In the genomic region with DNA sequence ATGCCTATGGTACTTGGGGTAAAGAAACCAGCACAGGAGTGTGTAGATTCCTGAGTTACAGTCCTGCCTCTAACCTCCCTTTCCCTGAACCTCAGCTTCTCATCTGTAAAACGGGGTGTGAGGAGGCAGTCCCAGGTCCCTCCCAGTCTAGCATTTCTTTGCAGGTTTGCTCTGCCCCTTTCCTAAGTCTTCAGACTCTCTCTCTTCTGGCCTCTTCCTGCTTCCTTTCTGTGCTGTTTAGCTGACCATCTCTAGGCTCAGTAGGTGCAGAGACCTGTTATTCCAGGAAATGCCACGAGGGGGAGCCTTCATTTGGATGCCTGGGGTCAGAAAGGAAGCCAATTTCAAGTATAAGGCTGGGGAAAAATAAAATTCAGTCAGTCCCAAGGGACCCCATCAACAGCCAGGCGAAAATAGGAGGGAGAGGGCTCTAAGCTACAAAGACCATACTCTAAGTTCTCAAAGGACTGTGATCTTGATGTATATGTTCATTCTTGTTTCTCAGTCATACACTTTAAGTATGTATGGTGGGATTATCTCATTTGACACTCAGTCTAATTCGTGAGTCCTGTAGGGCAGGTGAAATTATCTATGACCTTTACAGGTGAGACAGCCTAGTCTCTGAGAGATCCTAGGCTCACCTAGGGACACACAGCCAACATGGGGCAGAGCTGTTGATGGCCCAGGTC, we compare ENCODE assay signal across 8 cellular contexts.
DNase-seq lines count a peak whose midpoint lies in the region; ATAC-seq, FAIRE-seq and TF ChIP-seq lines count a peak whose summit lies in the region.

No MANE protein-coding gene starts in this region.

- in situ Hi-C loops in HepG2 (cut with HindIII; ENCODE audit: extremely low pct_ligation_motif_present, low pct_unique_long_range_greater_than_20kb) = loop anchor here (5.0 kb wide), 2 partner anchors 123 to 168 kb away; a partner anchor contains a TSS

- H4K20me1 ChIP-seq in HepG2 (ENCODE audit: insufficient read depth, low read length) = no peaks in the 10 kb centered on the region

- peaks cover under 1% of the 10 kb centered on the region for H3K9me3 ChIP-seq in HepG2 (ENCODE audit: low read length)

- no peak overlapping the region for H2AFZ ChIP-seq in HepG2 (ENCODE audit: low read length)

- H3K36me3 Mint-ChIP-seq in chondrocyte (ENCODE audit: low read depth) = no peaks in the 10 kb centered on the region

- WGBS in HepG2 (ENCODE audit: low lambda C conversion rate) = 8% methylated on average over 4 of the region's 4 CpGs

- H3K4me3 ChIP-seq in H7 (ENCODE audit: insufficient read depth, low read depth, low read length) (no peak overlapping the region), HepG2 (replicated peaks in 1 of 3; ENCODE audit: insufficient read depth in 1 of 3, low read depth in 2 of 3, low read length in 3 of 3) (no peak overlapping the region)

- TF ChIP-seq CTCF in C4-2B (conservative IDR thresholded peaks at IDR 0.05) (peak; percentile 91), chondrocyte (IDR thresholded peaks at IDR 0.05) (peak; percentile 90), HepG2 (CRISPR knock-in tag; IDR thresholded peaks at IDR 0.05) (peak; percentile 92)

- DNase-seq in H7 (peak; percentile 85), NCI-H460 (ENCODE audit: extremely low read depth, low read depth) (peak; percentile 62), chondrocyte (ENCODE audit: low spot score) (no peak), HepG2 (ENCODE audit: low spot score) (peak; percentile 70)
- DNase-seq in activated CD4-positive, alpha-beta T cell treated with anti-CD3 and anti-CD28 coated beads for 24 hours (ENCODE audit: low read depth in 2 of 2) = peak; percentile 77 to 79
- DNase-seq in stimulated activated CD4-positive, alpha-beta T cell treated with anti-CD3 and anti-CD28 coated beads, TNF-alpha, amount 100 ng/mL, for 1 hour (ENCODE audit: low read depth in 3 of 3, low spot score in 1 of 3) = peak; percentile 53 to 78 (median 65)

- intact Hi-C loops in HepG2 (cut with micrococcal nuclease; ENCODE audit: unreplicated experiment) = loop anchor here (1.0 kb wide), 4 partner anchors 55 to 258 kb away; no protein-coding TSS in a partner anchor

- no peak overlapping the region for H3K9ac ChIP-seq in HepG2 (ENCODE audit: insufficient read depth, low read depth, low read length)

- H3K27me3 Mint-ChIP-seq in chondrocyte (ENCODE audit: low read depth) = peaks cover 12% of the 10 kb centered on the region

- H3K27ac Mint-ChIP-seq in chondrocyte (ENCODE audit: unreplicated experiment) = no peak overlapping the region

- TF ChIP-seq RAD21 in HepG2 (CRISPR knock-in tag; IDR thresholded peaks at IDR 0.05) = peak; percentile 42; the same call in 1 of the 2 replicates

- peak; percentile 57 for ATAC-seq in HepG2
- no peak for ATAC-seq in HG03097 (IDR thresholded peaks at IDR 0.05; ENCODE audit: low FRiP score, unreplicated experiment)

- H3K4me2 ChIP-seq in HepG2 (ENCODE audit: low read depth, low read length) = no peak overlapping the region

- POLR2A ChIA-PET in HepG2 (lab: Yijun Ruan, JAX) = interaction anchor here (0.6 kb wide), 1 partner anchor 29 kb away, joined by 3 read pairs; no protein-coding TSS in a partner anchor

- peaks cover under 1% of the 10 kb centered on the region for H3K9me3 Mint-ChIP-seq in chondrocyte (ENCODE audit: low read depth)

- peaks cover 10% of the 10 kb centered on the region for H3K4me1 Mint-ChIP-seq in chondrocyte (ENCODE audit: low read depth)

- peaks cover 40% of the 10 kb centered on the region for H3K4me1 ChIP-seq in HepG2 (ENCODE audit: insufficient read depth, low read length)

- peaks cover 68% of the 10 kb centered on the region for H3K27me3 ChIP-seq in H7 (ENCODE audit: control insufficient read depth, insufficient read depth, low read length)
- H3K27me3 ChIP-seq in HepG2 (ENCODE audit: control insufficient read depth in 1 of 2, insufficient read depth in 2 of 2, low read length in 2 of 2) = peaks cover 3 to 53% of the 10 kb centered on the region in 2 experiments; a peak in 4 of 5 replicates

- CTCF ChIA-PET in HepG2 (lab: Yijun Ruan, JAX; ENCODE audit: low intra/inter-chr PET ratio, low total read pairs) = interaction anchor here (1.0 to 4.1 kb wide), 11 partner anchors 18 to 259 kb away, joined by 3 to 63 read pairs (median 6); no protein-coding TSS in a partner anchor

- TF ChIP-seq EP300 in HepG2 (IDR thresholded peaks at IDR 0.05; ENCODE audit: low read depth in 2 of 2, low read length in 2 of 2) (no peak), HepG2 (CRISPR knock-in tag; IDR thresholded peaks at IDR 0.05; ENCODE audit: borderline replicate concordance) (no peak)

- H3K36me3 ChIP-seq in H7 (replicated peaks; ENCODE audit: control insufficient read depth, insufficient read depth, low read length) (no peaks in the 10 kb centered on the region), HepG2 (replicated peaks in 1 of 2; ENCODE audit: control insufficient read depth in 1 of 2, insufficient read depth in 2 of 2, low read length in 2 of 2) (no peaks in the 10 kb centered on the region)

- TF ChIP-seq POLR2A in HepG2 (IDR thresholded peaks at IDR 0.05; ENCODE audit: insufficient read depth in 1 of 2, low read depth in 2 of 2, low read length in 2 of 2) = no peak

- H3K27ac ChIP-seq in C4-2B (no peak overlapping the region), HepG2 (ENCODE audit: extremely low read length, insufficient read depth, low read length) (no peak overlapping the region)

- BruUV-seq in HepG2 (replicated peaks; lab: Mats Ljungman, UMichigan) = no TSS peak

- FAIRE-seq in HepG2 (lab: Jason Lieb, UNC) = peak; percentile 81

- no peaks in the 10 kb centered on the region for H3K79me2 ChIP-seq in HepG2 (ENCODE audit: insufficient read depth, low read length)

- H3K4me3 Mint-ChIP-seq in chondrocyte (ENCODE audit: unreplicated experiment) = no peak overlapping the region

TF ChIP-seq in HepG2, 621 proteins besides CTCF, POLR2A, EP300 and RAD21 (continues in another document):
- TF ChIP-seq, protein P1, sequence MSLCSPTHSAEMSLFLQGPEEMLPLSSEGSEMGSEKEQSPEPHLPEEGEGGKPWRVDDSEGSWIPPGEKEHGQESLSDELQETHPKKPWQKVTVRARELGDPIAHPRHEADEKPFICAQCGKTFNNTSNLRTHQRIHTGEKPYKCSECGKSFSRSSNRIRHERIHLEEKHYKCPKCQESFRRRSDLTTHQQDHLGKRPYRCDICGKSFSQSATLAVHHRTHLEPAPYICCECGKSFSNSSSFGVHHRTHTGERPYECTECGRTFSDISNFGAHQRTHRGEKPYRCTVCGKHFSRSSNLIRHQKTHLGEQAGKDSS (CRISPR knock-in tag; IDR thresholded peaks at IDR 0.05; ENCODE audit: borderline replicate concordance, low read depth) = 0 out of 2 replicates have a peak, but pooled peaks have one; percentile 59
- TF ChIP-seq ZNF747 (CRISPR knock-in tag; IDR thresholded peaks at IDR 0.05; ENCODE audit: borderline replicate concordance) (peak; percentile 58; the same call in 1 of the 2 replicates), SMC3 (IDR thresholded peaks at IDR 0.05; ENCODE audit: low read length) (peak; percentile 96), ZNF678 (CRISPR knock-in tag; IDR thresholded peaks at IDR 0.05) (no peak), ZNF225 (CRISPR knock-in tag; IDR thresholded peaks at IDR 0.05) (no peak), RARA (CRISPR knock-in tag; IDR thresholded peaks at IDR 0.05) (0 out of 2 replicates have a peak, but pooled peaks have one; percentile 17), MAZ (IDR thresholded peaks at IDR 0.05; ENCODE audit: borderline replicate concordance, low read depth, low read length) (no peak), MAZ (CRISPR knock-in tag; IDR thresholded peaks at IDR 0.05; ENCODE audit: low read depth) (peak; percentile 29; the same call in 1 of the 2 replicates), DMAP1 (CRISPR knock-in tag; IDR thresholded peaks at IDR 0.05) (no peak), GLI4 (CRISPR knock-in tag; IDR thresholded peaks at IDR 0.05; ENCODE audit: borderline replicate concordance) (no peak), NCOA1 (CRISPR knock-in tag; IDR thresholded peaks at IDR 0.05) (peak; percentile 57; the same call in 1 of the 2 replicates), ZEB1 (IDR thresholded peaks at IDR 0.05; ENCODE audit: insufficient replicate concordance, low read depth) (peak; percentile 17)
- TF ChIP-seq, protein P2, sequence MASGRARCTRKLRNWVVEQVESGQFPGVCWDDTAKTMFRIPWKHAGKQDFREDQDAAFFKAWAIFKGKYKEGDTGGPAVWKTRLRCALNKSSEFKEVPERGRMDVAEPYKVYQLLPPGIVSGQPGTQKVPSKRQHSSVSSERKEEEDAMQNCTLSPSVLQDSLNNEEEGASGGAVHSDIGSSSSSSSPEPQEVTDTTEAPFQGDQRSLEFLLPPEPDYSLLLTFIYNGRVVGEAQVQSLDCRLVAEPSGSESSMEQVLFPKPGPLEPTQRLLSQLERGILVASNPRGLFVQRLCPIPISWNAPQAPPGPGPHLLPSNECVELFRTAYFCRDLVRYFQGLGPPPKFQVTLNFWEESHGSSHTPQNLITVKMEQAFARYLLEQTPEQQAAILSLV (CRISPR knock-in tag; IDR thresholded peaks at IDR 0.05; ENCODE audit: borderline replicate concordance) = no peak
- TF ChIP-seq, protein P3, sequence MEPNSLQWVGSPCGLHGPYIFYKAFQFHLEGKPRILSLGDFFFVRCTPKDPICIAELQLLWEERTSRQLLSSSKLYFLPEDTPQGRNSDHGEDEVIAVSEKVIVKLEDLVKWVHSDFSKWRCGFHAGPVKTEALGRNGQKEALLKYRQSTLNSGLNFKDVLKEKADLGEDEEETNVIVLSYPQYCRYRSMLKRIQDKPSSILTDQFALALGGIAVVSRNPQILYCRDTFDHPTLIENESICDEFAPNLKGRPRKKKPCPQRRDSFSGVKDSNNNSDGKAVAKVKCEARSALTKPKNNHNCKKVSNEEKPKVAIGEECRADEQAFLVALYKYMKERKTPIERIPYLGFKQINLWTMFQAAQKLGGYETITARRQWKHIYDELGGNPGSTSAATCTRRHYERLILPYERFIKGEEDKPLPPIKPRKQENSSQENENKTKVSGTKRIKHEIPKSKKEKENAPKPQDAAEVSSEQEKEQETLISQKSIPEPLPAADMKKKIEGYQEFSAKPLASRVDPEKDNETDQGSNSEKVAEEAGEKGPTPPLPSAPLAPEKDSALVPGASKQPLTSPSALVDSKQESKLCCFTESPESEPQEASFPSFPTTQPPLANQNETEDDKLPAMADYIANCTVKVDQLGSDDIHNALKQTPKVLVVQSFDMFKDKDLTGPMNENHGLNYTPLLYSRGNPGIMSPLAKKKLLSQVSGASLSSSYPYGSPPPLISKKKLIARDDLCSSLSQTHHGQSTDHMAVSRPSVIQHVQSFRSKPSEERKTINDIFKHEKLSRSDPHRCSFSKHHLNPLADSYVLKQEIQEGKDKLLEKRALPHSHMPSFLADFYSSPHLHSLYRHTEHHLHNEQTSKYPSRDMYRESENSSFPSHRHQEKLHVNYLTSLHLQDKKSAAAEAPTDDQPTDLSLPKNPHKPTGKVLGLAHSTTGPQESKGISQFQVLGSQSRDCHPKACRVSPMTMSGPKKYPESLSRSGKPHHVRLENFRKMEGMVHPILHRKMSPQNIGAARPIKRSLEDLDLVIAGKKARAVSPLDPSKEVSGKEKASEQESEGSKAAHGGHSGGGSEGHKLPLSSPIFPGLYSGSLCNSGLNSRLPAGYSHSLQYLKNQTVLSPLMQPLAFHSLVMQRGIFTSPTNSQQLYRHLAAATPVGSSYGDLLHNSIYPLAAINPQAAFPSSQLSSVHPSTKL (CRISPR knock-in tag; IDR thresholded peaks at IDR 0.05) = no peak
